In the genomic region with DNA sequence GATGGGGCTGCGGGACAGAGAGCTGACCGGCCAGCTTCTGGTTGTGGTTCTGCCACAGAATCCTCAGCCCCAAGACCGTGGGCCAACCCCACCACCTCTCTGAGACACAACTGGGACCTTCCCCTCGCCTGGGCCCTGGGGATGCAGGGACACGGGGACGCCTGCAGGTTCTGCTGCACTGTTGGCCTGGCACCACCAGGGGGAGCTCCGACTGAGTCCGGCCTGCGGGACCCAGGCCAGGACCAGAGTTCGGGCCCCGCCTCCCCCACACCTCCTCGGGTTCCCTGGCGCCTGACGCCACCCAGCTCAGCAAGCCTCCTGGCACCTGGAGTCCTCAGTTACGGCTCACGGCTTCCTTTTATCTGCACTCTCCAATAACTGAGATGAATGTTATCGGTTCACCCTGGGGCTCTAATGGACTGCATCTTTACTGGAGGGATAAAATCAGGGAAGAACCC, we compare ENCODE assay signal across 1 cellular context.
A peak's percentile ranks its signal among the peaks of the same experiment; 100 is the strongest.
TF ChIP-seq lines count a peak whose summit lies in the region.

No MANE protein-coding gene starts in this region.

TF ChIP-seq in HepG2, 621 proteins besides CTCF, POLR2A, EP300 and RAD21 (continued from another document and continues in another):
- TF ChIP-seq, protein P1, sequence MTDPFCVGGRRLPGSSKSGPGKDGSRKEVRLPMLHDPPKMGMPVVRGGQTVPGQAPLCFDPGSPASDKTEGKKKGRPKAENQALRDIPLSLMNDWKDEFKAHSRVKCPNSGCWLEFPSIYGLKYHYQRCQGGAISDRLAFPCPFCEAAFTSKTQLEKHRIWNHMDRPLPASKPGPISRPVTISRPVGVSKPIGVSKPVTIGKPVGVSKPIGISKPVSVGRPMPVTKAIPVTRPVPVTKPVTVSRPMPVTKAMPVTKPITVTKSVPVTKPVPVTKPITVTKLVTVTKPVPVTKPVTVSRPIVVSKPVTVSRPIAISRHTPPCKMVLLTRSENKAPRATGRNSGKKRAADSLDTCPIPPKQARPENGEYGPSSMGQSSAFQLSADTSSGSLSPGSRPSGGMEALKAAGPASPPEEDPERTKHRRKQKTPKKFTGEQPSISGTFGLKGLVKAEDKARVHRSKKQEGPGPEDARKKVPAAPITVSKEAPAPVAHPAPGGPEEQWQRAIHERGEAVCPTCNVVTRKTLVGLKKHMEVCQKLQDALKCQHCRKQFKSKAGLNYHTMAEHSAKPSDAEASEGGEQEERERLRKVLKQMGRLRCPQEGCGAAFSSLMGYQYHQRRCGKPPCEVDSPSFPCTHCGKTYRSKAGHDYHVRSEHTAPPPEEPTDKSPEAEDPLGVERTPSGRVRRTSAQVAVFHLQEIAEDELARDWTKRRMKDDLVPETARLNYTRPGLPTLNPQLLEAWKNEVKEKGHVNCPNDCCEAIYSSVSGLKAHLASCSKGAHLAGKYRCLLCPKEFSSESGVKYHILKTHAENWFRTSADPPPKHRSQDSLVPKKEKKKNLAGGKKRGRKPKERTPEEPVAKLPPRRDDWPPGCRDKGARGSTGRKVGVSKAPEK (CRISPR knock-in tag; IDR thresholded peaks at IDR 0.05; ENCODE audit: borderline replicate concordance): 0 out of 2 replicates have a peak, but pooled peaks have one; percentile 64
- no peak for TF ChIP-seq ZBTB26 (CRISPR knock-in tag; IDR thresholded peaks at IDR 0.05; ENCODE audit: borderline replicate concordance)
- peak; percentile 56; the same call in 1 of the 2 replicates for TF ChIP-seq KLF15 (CRISPR knock-in tag; IDR thresholded peaks at IDR 0.05; ENCODE audit: borderline replicate concordance)
- 0 out of 2 replicates have a peak, but pooled peaks have one; percentile 23 for TF ChIP-seq SMAD9 (CRISPR knock-in tag; IDR thresholded peaks at IDR 0.05)
- TF ChIP-seq MAFK (conservative IDR thresholded peaks at IDR 0.05 in 1 of 2, IDR thresholded peaks at IDR 0.05 in 1 of 2; ENCODE audit: low read length in 2 of 2): no peak
- TF ChIP-seq SIX4 (CRISPR knock-in tag; IDR thresholded peaks at IDR 0.05): no peak
- TF ChIP-seq ERF (CRISPR knock-in tag; IDR thresholded peaks at IDR 0.05): peak; percentile 83
- TF ChIP-seq CREM (IDR thresholded peaks at IDR 0.05): no peak
- TF ChIP-seq CREM (CRISPR knock-in tag; IDR thresholded peaks at IDR 0.05): no peak
- 0 out of 2 replicates have a peak, but pooled peaks have one; percentile 68 for TF ChIP-seq ZNF33B (CRISPR knock-in tag; IDR thresholded peaks at IDR 0.05)
- TF ChIP-seq SAP130 (CRISPR knock-in tag; IDR thresholded peaks at IDR 0.05; ENCODE audit: low read depth): peak; percentile 69
- no peak for TF ChIP-seq CENPBD1 (CRISPR knock-in tag; IDR thresholded peaks at IDR 0.05; ENCODE audit: borderline replicate concordance, low read depth)
- peak; percentile 40; the same call in 1 of the 2 replicates for TF ChIP-seq TFDP1 (CRISPR knock-in tag; IDR thresholded peaks at IDR 0.05; ENCODE audit: borderline replicate concordance)
- no peak; the same call in 1 of the 2 replicates for TF ChIP-seq KLF13 (CRISPR knock-in tag; IDR thresholded peaks at IDR 0.05)
- TF ChIP-seq, protein P2, sequence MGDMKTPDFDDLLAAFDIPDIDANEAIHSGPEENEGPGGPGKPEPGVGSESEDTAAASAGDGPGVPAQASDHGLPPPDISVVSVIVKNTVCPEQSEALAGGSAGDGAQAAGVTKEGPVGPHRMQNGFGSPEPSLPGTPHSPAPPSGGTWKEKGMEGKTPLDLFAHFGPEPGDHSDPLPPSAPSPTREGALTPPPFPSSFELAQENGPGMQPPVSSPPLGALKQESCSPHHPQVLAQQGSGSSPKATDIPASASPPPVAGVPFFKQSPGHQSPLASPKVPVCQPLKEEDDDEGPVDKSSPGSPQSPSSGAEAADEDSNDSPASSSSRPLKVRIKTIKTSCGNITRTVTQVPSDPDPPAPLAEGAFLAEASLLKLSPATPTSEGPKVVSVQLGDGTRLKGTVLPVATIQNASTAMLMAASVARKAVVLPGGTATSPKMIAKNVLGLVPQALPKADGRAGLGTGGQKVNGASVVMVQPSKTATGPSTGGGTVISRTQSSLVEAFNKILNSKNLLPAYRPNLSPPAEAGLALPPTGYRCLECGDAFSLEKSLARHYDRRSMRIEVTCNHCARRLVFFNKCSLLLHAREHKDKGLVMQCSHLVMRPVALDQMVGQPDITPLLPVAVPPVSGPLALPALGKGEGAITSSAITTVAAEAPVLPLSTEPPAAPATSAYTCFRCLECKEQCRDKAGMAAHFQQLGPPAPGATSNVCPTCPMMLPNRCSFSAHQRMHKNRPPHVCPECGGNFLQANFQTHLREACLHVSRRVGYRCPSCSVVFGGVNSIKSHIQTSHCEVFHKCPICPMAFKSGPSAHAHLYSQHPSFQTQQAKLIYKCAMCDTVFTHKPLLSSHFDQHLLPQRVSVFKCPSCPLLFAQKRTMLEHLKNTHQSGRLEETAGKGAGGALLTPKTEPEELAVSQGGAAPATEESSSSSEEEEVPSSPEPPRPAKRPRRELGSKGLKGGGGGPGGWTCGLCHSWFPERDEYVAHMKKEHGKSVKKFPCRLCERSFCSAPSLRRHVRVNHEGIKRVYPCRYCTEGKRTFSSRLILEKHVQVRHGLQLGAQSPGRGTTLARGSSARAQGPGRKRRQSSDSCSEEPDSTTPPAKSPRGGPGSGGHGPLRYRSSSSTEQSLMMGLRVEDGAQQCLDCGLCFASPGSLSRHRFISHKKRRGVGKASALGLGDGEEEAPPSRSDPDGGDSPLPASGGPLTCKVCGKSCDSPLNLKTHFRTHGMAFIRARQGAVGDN (CRISPR knock-in tag; IDR thresholded peaks at IDR 0.05): peak; percentile 82
- no peak for TF ChIP-seq IRF1 (CRISPR knock-in tag; IDR thresholded peaks at IDR 0.05; ENCODE audit: low read depth)
- no peak for TF ChIP-seq ASH2L (IDR thresholded peaks at IDR 0.05; ENCODE audit: insufficient read length, low read depth, low read length)
- peak; percentile 69 for TF ChIP-seq RBM39 (IDR thresholded peaks at IDR 0.05; ENCODE audit: low read depth, low read length, poor library complexity, severe bottlenecking)
- no peak for TF ChIP-seq GPN1 (CRISPR knock-in tag; IDR thresholded peaks at IDR 0.05; ENCODE audit: borderline replicate concordance)
- TF ChIP-seq ISL2 (CRISPR knock-in tag; IDR thresholded peaks at IDR 0.05): no peak
- TF ChIP-seq NPAS2 (CRISPR knock-in tag; IDR thresholded peaks at IDR 0.05; ENCODE audit: borderline replicate concordance): 0 out of 2 replicates have a peak, but pooled peaks have one; percentile 69
- peak; percentile 92 for TF ChIP-seq ZNF407 (CRISPR knock-in tag; IDR thresholded peaks at IDR 0.05; ENCODE audit: not compliant biosample characterization)
- TF ChIP-seq ZNF574 (CRISPR knock-in tag; IDR thresholded peaks at IDR 0.05): peak; percentile 63
- no peak for TF ChIP-seq REL (CRISPR knock-in tag; conservative IDR thresholded peaks at IDR 0.05)
- TF ChIP-seq ZNF274 (CRISPR knock-in tag; IDR thresholded peaks at IDR 0.05): peak; percentile 86; the same call in 1 of the 2 replicates
- TF ChIP-seq CBX1 (IDR thresholded peaks at IDR 0.05; ENCODE audit: low read depth): peak; percentile 75
- peak; percentile 54; the same call in 1 of the 2 replicates for TF ChIP-seq RXRA (CRISPR knock-in tag; IDR thresholded peaks at IDR 0.05)
